Comparison of ENCODE assay signal across 23 cellular contexts in the genomic region with DNA sequence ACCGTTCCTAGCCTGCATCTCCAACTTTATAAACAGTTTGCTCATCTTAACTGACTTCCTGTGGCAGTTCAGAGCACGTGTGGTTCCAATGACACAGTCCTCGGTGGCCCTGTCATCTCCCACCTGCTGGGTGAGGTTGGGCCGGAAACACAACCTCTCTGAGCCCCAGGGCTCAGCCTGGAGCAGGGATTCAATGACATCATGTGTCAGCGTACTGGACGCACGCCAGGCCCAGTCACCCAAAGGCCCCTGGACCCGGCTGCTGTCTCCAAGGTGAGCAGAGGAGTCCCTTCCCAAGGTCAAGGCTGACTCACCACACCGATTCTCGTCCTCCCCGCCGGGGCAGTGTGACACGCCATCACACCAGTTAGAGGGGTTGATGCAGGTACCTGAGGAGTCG. TPM values are rescaled to one million over a fixed set of nuclear protein-coding genes. Genes with fewer than 3 reads are reported as not detected.
"Had no signal": no experiment of that assay in that cellular context is flagged by ENCODE, and none has a peak within 500 bp of the region (broad histone marks: within the 10 kb centered on the region; RNA-seq: fewer than 3 reads in every experiment).

No MANE protein-coding gene starts in this region.

- H3K4me1 ChIP-seq: neural progenitor cell, tibial nerve, uterus had no signal

- H3K4me3 ChIP-seq: neural progenitor cell, tibial nerve, uterus had no signal

- H3K36me3 ChIP-seq: neural progenitor cell, tibial nerve, uterus, WERI-Rb-1 had no signal

- H3K9me3 ChIP-seq: tibial nerve, uterus had no signal

- H3K27ac ChIP-seq: neural progenitor cell, tibial nerve, uterus, WERI-Rb-1 had no signal

- DNase-seq: activated CD4-positive, alpha-beta T cell treated with anti-CD3 and anti-CD28 coated beads for 1 hour; activated CD4-positive, alpha-beta T cell treated with anti-CD3 and anti-CD28 coated beads, Interleukin-2, amount 50 U/mL, for 48 hours; activated CD8-positive, alpha-beta memory T cell treated with anti-CD3 and anti-CD28 coated beads, Interleukin-2, amount 10 ng/mL, durations not matched to agents 7 days and 5 days; activated naive CD4-positive, alpha-beta T cell; activated naive CD8-positive, alpha-beta T cell treated with anti-CD3 and anti-CD28 coated beads for 36 hours; amygdala; caudate nucleus; effector memory CD8-positive, alpha-beta T cell; foreskin fibroblast; glutamatergic neuron; hippocampal formation; islet precursor cell; naive thymus-derived CD4-positive, alpha-beta T cell; stimulated activated CD8-positive, alpha-beta memory T cell treated with anti-CD3 and anti-CD28 coated beads, Interleukin-4, amount 100 ng/mL, for 48 hours; stimulated activated naive CD4-positive, alpha-beta T cell; substantia nigra; SW 1271; T-helper 2 cell; uterus; WERI-Rb-1 had no signal

- H3K27me3 ChIP-seq: neural progenitor cell, tibial nerve, uterus had no signal

RNA-seq across cellular contexts. Expression of a gene that starts 19.9 kb away (rescaled TPM):
- total RNA-seq: activated CD8-positive, alpha-beta memory T cell treated with anti-CD3 and anti-CD28 coated beads, Interleukin-2, amount 10 ng/mL, durations not matched to agents 7 days and 5 days; activated naive CD8-positive, alpha-beta T cell treated with anti-CD3 and anti-CD28 coated beads for 36 hours; dermis microvascular lymphatic vessel endothelial cell; naive thymus-derived CD4-positive, alpha-beta T cell; tibial nerve had no signal
- polyA plus RNA-seq: naive thymus-derived CD4-positive, alpha-beta T cell had no signal
